ENCODE assay signal across 1 cellular context in genomic region chr14:49636866-49637265, GRCh38.
TF ChIP-seq lines count a peak whose summit lies in the region.

No MANE protein-coding gene starts in this region.

TF ChIP-seq in A549, 52 proteins besides CTCF, POLR2A, EP300 and RAD21:
- no peak for TF ChIP-seq HES2 (IDR thresholded peaks at IDR 0.05)
- no peak for TF ChIP-seq SREBF2 (IDR thresholded peaks at IDR 0.05)
- TF ChIP-seq HOXB13 (CRISPR knock-in tag; IDR thresholded peaks at IDR 0.05; ENCODE audit: low read depth): no peak
- TF ChIP-seq REST (IDR thresholded peaks at IDR 0.05): no peak
- TF ChIP-seq RCOR1 (IDR thresholded peaks at IDR 0.05; ENCODE audit: low read depth, low read length): no peak
- TF ChIP-seq HOXB5 (CRISPR knock-in tag; IDR thresholded peaks at IDR 0.05): no peak
- no peak for TF ChIP-seq MYC (IDR thresholded peaks at IDR 0.05; ENCODE audit: borderline replicate concordance, low read length)
- TF ChIP-seq CEBPB (IDR thresholded peaks at IDR 0.05): no peak
- TF ChIP-seq CHD2 (IDR thresholded peaks at IDR 0.05; ENCODE audit: low read length, partially characterized antibody): no peak
- TF ChIP-seq ESRRA (IDR thresholded peaks at IDR 0.05; ENCODE audit: borderline replicate concordance, low read length): no peak
- no peak for TF ChIP-seq MAZ (IDR thresholded peaks at IDR 0.05; ENCODE audit: borderline replicate concordance, low read depth, low read length)
- no peak for TF ChIP-seq FOXS1 (CRISPR knock-in tag; IDR thresholded peaks at IDR 0.05)
